Comparison of ENCODE assay signal across 7 cellular contexts in the genomic region with DNA sequence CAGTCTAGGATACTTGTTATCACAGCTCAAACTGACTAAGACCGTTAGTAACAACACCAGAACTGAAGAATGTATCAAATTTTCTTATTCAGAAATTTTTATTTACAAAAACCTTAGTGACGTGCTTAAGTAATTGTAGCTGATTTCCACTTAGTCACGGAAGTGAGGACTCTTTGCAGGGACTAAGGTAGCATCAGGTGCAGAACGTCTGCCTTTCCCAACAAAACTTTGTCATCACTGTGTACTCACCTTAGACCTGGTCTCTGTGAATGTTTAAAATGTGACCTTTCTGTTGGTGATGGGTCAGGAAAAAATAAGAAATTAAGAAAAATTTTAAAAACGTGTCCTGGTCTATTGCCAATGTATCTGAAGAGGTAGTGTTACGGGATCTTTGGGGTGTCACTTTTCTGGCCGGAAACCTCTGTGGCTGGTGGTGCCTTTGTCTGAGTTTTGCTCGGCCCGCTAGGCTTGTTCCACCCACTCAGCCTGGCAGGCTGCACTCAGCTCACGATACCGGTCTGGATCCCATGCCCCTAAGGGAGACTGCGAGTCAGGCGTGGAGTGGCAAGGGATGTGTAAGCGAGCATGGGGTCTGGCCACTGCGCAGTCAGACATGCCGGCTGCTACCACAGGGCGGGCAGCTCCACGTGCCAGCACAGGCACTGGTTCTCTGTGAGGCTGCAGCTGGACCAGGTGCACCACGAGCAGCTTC. TPM values are rescaled to one million over a fixed set of nuclear protein-coding genes. Genes with fewer than 3 reads are reported as not detected.
A peak's percentile ranks its signal among the peaks of the same experiment; 100 is the strongest.
DNase-seq lines count a peak whose midpoint lies in the region; ATAC-seq and TF ChIP-seq lines count a peak whose summit lies in the region.

No MANE protein-coding gene starts in this region.

- WGBS in tibial nerve, 2 donors = 69 to 77% methylated on average over 19 of the region's 19 CpGs

- TF ChIP-seq CTCF in neural crest cell (conservative IDR thresholded peaks at IDR 0.05) (no peak), tibial nerve (IDR thresholded peaks at IDR 0.05) (no peak)

- peaks cover 92% of the 10 kb centered on the region for H3K4me1 Mint-ChIP-seq in activated naive CD8-positive, alpha-beta T cell (ENCODE audit: low read depth)
- H3K4me1 Mint-ChIP-seq in neural crest cell = peaks cover 23% of the 10 kb centered on the region

- H3K27me3 ChIP-seq in tibial nerve = no peaks in the 10 kb centered on the region

- no peak overlapping the region for H3K4me3 ChIP-seq in tibial nerve

- no peaks in the 10 kb centered on the region for H3K9me3 Mint-ChIP-seq in activated naive CD8-positive, alpha-beta T cell (ENCODE audit: low read depth)
- H3K9me3 Mint-ChIP-seq in neural crest cell = no peaks in the 10 kb centered on the region

- TF ChIP-seq POLR2A in tibial nerve (IDR thresholded peaks at IDR 0.05) = no peak

- H3K4me3 Mint-ChIP-seq in activated naive CD8-positive, alpha-beta T cell = peak overlapping the region; percentile 91
- H3K4me3 Mint-ChIP-seq in neural crest cell = no peak overlapping the region

- no peaks in the 10 kb centered on the region for H3K9me3 ChIP-seq in tibial nerve

- H3K27ac ChIP-seq in tibial nerve = peak overlapping the region in 3 of 4 donors; percentile 55 to 72 (median 67)

- peak; percentile 64 for DNase-seq in activated CD4-positive, alpha-beta T cell treated with anti-CD3 and anti-CD28 coated beads, Interleukin-2, amount 50 U/mL, for 1 hour
- DNase-seq in neural crest cell (ENCODE audit: low read depth, low spot score) = no peak
- DNase-seq in tibial nerve (ENCODE audit: low spot score in 2 of 2) = no peak
- no peak for DNase-seq in GOT3 (lab: John Stamatoyannopoulos, UW)
- no peak for DNase-seq in NCI-H526 (lab: John Stamatoyannopoulos, UW)

- TF ChIP-seq EP300 in tibial nerve (IDR thresholded peaks at IDR 0.05) = no peak

- peaks cover 2% of the 10 kb centered on the region for H3K36me3 Mint-ChIP-seq in activated naive CD8-positive, alpha-beta T cell
- H3K36me3 Mint-ChIP-seq in neural crest cell (ENCODE audit: low read depth) = no peaks in the 10 kb centered on the region

- H3K27me3 Mint-ChIP-seq in activated naive CD8-positive, alpha-beta T cell = no peaks in the 10 kb centered on the region
- H3K27me3 Mint-ChIP-seq in neural crest cell (ENCODE audit: low read depth) = no peaks in the 10 kb centered on the region

- H3K4me1 ChIP-seq in tibial nerve = peaks cover 0 to 63% (median 34%) of the 10 kb centered on the region in 4 donors

- H3K27ac Mint-ChIP-seq in activated naive CD8-positive, alpha-beta T cell = peak overlapping the region; percentile 98
- peak overlapping the region; percentile 76 for H3K27ac Mint-ChIP-seq in neural crest cell (ENCODE audit: unreplicated experiment)

- peaks cover 0 to 9% (median 0%) of the 10 kb centered on the region in 3 donors for H3K36me3 ChIP-seq in tibial nerve

- ATAC-seq in HG02642 (IDR thresholded peaks at IDR 0.05; ENCODE audit: poor library complexity, unreplicated experiment) = no peak

RNA-seq across cellular contexts. Expression of gene LRRC8C, which starts 24.1 kb away (rescaled TPM):
- total RNA-seq in neural crest cell = 4.5 and 4.6 TPM in 2 replicates
- 10 to 100 TPM; 16.5 to 23.8 (median 20.2) TPM for total RNA-seq in tibial nerve
